11 cellular contexts compared by ENCODE assay signal in the genomic region with DNA sequence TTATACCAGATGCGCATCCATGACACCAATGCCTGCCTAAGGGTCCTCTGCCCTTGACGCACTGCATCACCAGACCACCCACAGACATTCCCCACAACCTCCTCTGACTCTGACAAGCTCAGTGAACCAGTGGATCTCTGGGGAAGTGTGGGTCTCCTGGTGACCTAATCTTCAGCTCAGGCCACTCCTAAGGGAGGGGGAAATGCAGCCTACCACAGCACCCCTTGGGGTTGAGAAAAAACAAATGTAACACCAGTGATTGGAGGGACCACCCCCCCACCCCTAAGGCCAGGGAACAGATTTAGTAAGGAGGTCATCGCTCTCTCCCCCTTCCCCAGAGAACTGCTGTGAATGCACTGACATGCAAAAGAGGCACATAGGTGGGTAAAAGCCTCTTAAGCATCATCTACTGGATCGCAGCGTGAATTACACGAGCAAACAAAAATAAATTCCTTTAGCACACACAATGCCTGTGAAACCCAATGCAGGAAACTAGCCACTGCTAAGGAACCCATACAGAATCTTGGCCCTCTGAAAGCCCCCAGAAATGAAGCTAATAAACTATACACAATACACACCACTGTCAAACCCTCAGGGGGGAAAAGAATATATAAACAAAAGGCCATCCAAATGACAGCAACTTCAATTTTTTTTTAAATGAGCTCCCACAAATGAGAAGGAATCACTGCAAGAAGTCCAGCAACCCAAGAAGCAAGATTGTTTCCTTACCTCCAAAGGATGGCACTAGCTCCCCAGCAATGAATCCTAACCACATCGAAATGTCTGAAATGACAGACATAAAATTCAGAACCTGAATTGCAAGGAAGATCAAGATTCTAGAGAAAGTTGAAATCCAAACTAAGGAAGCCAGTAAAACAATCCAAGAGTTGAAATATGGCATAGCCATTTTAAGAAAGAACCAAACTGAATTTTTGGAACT.
DNase-seq lines count a peak whose midpoint lies in the region; ATAC-seq, FAIRE-seq and TF ChIP-seq lines count a peak whose summit lies in the region.
"Had no signal": no experiment of that assay in that cellular context is flagged by ENCODE, and none has a peak within 500 bp of the region (broad histone marks: within the 10 kb centered on the region; RNA-seq: fewer than 3 reads in every experiment).

No MANE protein-coding gene starts in this region.

- no peak for TF ChIP-seq EP300 in gastroesophageal sphincter (IDR thresholded peaks at IDR 0.05)

- FAIRE-seq in HTR-8/SVneo (lab: Jason Lieb, UNC), result peak; percentile 28
- FAIRE-seq: frontal cortex had no signal

- no peak for ATAC-seq in gastroesophageal sphincter

- peaks cover 12% of the 10 kb centered on the region for H3K4me1 Mint-ChIP-seq in activated CD4-positive, alpha-beta memory T cell treated with anti-CD3 and anti-CD28 coated beads for 36 hours (ENCODE audit: low read depth)
- H3K4me1 Mint-ChIP-seq in activated CD4-positive, alpha-beta memory T cell treated with anti-CD3 and anti-CD28 coated beads, Interleukin-2, amount 10 ng/mL, durations not matched to agents 7 days and 5 days, result peaks cover 2% of the 10 kb centered on the region
- H3K4me1 Mint-ChIP-seq: memory B cell had no signal

- TF ChIP-seq CTCF in cardiac fibroblast (IDR thresholded peaks at IDR 0.05; ENCODE audit: low read depth, low read length), result peak; percentile 10
- TF ChIP-seq CTCF in gastroesophageal sphincter (IDR thresholded peaks at IDR 0.05), result no peak

- no peaks in the 10 kb centered on the region for H3K36me3 ChIP-seq in gastroesophageal sphincter

- no peaks in the 10 kb centered on the region for H3K4me1 ChIP-seq in gastroesophageal sphincter

- peaks cover 9% of the 10 kb centered on the region for H3K36me3 Mint-ChIP-seq in activated CD4-positive, alpha-beta memory T cell treated with anti-CD3 and anti-CD28 coated beads for 36 hours
- peaks cover 5% of the 10 kb centered on the region for H3K36me3 Mint-ChIP-seq in activated CD4-positive, alpha-beta memory T cell treated with anti-CD3 and anti-CD28 coated beads, Interleukin-2, amount 10 ng/mL, durations not matched to agents 7 days and 5 days (ENCODE audit: low read depth)
- H3K36me3 Mint-ChIP-seq: memory B cell had no signal

- POLR2A ChIA-PET in activated CD4-positive, alpha-beta memory T cell treated with anti-CD3 and anti-CD28 coated beads for 36 hours (lab: Charles Lee), result interaction anchor here (0.6 kb wide), 1 partner anchor 194 kb away, joined by 3 read pairs; no protein-coding TSS in a partner anchor
- POLR2A ChIA-PET in activated CD4-positive, alpha-beta memory T cell treated with anti-CD3 and anti-CD28 coated beads, Interleukin-2, amount 10 ng/mL, durations not matched to agents 7 days and 5 days (lab: Charles Lee), result interaction anchor here (1.1 kb wide), 1 partner anchor 39 kb away, joined by 3 read pairs; no protein-coding TSS in a partner anchor

- DNase-seq in activated CD4-positive, alpha-beta memory T cell treated with anti-CD3 and anti-CD28 coated beads for 36 hours, result peak; percentile 32
- no peak for DNase-seq in activated CD4-positive, alpha-beta memory T cell treated with anti-CD3 and anti-CD28 coated beads, Interleukin-2, amount 10 ng/mL, durations not matched to agents 7 days and 5 days
- no peak for DNase-seq in HTR-8/SVneo (ENCODE audit: insufficient read length, low spot score)
- peak in 1 of 2 donors; percentile 57 for DNase-seq in cardiac fibroblast (ENCODE audit: low read depth in 2 of 2)
- peak; percentile 27 for DNase-seq in myocyte (ENCODE audit: low read depth)
- no peak for DNase-seq in pons (ENCODE audit: low spot score)
- no peak for DNase-seq in cerebellum (ENCODE audit: low spot score)
- DNase-seq: NCI-H187 had no signal

- CTCF ChIA-PET in activated CD4-positive, alpha-beta memory T cell treated with anti-CD3 and anti-CD28 coated beads for 36 hours (lab: Charles Lee), result interaction anchor here (0.6 to 2.0 kb wide), 10 partner anchors 8 to 523 kb away, joined by 3 to 6 read pairs (median 3); no protein-coding TSS in a partner anchor
- CTCF ChIA-PET in activated CD4-positive, alpha-beta memory T cell treated with anti-CD3 and anti-CD28 coated beads, Interleukin-2, amount 10 ng/mL, durations not matched to agents 7 days and 5 days (lab: Charles Lee), result interaction anchor here (0.8 to 1.3 kb wide), 6 partner anchors 8 to 523 kb away, joined by 3 to 5 read pairs (median 3); no protein-coding TSS in a partner anchor

- peaks cover 17% of the 10 kb centered on the region for H3K9me3 Mint-ChIP-seq in activated CD4-positive, alpha-beta memory T cell treated with anti-CD3 and anti-CD28 coated beads for 36 hours
- H3K9me3 Mint-ChIP-seq in activated CD4-positive, alpha-beta memory T cell treated with anti-CD3 and anti-CD28 coated beads, Interleukin-2, amount 10 ng/mL, durations not matched to agents 7 days and 5 days, result peaks cover 16% of the 10 kb centered on the region

- no peak overlapping the region for H3K4me3 Mint-ChIP-seq in activated CD4-positive, alpha-beta memory T cell treated with anti-CD3 and anti-CD28 coated beads for 36 hours
- no peak overlapping the region for H3K4me3 Mint-ChIP-seq in activated CD4-positive, alpha-beta memory T cell treated with anti-CD3 and anti-CD28 coated beads, Interleukin-2, amount 10 ng/mL, durations not matched to agents 7 days and 5 days
- H3K4me3 Mint-ChIP-seq: memory B cell had no signal

- H3K27ac ChIP-seq in gastroesophageal sphincter, result no peak overlapping the region

- peaks cover 0 to 7% (median 0%) of the 10 kb centered on the region in 3 donors for H3K9me3 ChIP-seq in gastroesophageal sphincter

- intact Hi-C loops in activated CD4-positive, alpha-beta memory T cell treated with anti-CD3 and anti-CD28 coated beads for 36 hours (cut with micrococcal nuclease), result loop anchor here (2.0 to 5.0 kb wide), 5 partner anchors 219 to 711 kb away; no protein-coding TSS in a partner anchor

- no peak overlapping the region for H3K27ac Mint-ChIP-seq in activated CD4-positive, alpha-beta memory T cell treated with anti-CD3 and anti-CD28 coated beads for 36 hours
- H3K27ac Mint-ChIP-seq in activated CD4-positive, alpha-beta memory T cell treated with anti-CD3 and anti-CD28 coated beads, Interleukin-2, amount 10 ng/mL, durations not matched to agents 7 days and 5 days, result no peak overlapping the region
- H3K27ac Mint-ChIP-seq: memory B cell had no signal

- WGBS in gastroesophageal sphincter (ENCODE audit: low coverage in 1 of 2), 2 donors, result 90 to 91% methylated on average over 3 to 5 of the region's 7 CpGs

- no peak overlapping the region for H3K4me3 ChIP-seq in cardiac fibroblast (replicated peaks in 1 of 2; ENCODE audit: low read depth in 2 of 2, low read length in 2 of 2)
- no peak overlapping the region for H3K4me3 ChIP-seq in gastroesophageal sphincter

- no peaks in the 10 kb centered on the region for H3K27me3 ChIP-seq in gastroesophageal sphincter

- TF ChIP-seq POLR2A in gastroesophageal sphincter (IDR thresholded peaks at IDR 0.05), result no peak

- peaks cover 2% of the 10 kb centered on the region for H3K27me3 Mint-ChIP-seq in activated CD4-positive, alpha-beta memory T cell treated with anti-CD3 and anti-CD28 coated beads for 36 hours
- no peaks in the 10 kb centered on the region for H3K27me3 Mint-ChIP-seq in activated CD4-positive, alpha-beta memory T cell treated with anti-CD3 and anti-CD28 coated beads, Interleukin-2, amount 10 ng/mL, durations not matched to agents 7 days and 5 days

Comparison
In these comparisons a context has a peak if more than half of its experiments do, and no peak if none do; other contexts are left out.
1. DNase-seq: peak in activated CD4-positive, alpha-beta memory T cell treated with anti-CD3 and anti-CD28 coated beads for 36 hours (single experiment) and myocyte (single experiment); none in activated CD4-positive, alpha-beta memory T cell treated with anti-CD3 and anti-CD28 coated beads, Interleukin-2, amount 10 ng/mL, durations not matched to agents 7 days and 5 days (single experiment), HTR-8/SVneo (single experiment), pons (single experiment) and cerebellum (single experiment).